8 cellular contexts compared by ENCODE assay signal in the genomic region with DNA sequence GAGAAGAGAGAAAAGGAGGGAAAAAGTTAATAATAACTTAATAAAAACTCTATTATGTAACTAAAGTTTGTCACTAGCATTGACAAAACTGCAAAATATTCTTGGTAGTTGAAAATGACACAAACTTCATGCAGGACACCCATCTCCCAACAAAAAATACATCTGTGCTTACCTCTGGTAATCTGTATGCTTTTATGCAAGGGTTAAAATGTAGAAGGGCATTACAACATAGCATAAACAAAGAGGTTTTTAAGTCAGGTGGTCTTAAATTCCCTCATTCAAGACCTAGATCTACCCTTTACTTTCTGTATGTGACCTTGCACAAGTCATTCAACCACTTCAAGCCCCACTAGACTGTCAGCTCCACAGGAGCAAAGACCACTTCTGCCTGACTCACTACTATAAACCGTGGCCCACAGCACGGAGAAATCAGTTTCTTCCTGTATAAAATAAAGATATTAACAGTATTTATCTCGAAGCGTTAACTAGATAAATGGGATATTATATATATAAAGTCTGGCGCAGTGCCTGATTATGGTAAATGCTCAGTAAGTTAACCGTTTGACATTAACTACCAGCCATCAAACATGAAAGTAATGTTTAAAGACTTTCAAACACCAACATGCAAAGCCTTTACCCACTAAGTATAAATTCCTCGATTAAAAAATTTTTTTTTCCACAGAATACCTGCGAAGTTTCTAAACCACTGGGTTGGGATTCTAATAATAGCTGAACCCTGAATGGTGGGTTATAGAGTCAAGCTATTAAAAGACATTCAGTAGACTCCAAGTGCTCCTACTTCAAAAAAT. TPM values are rescaled to one million over a fixed set of nuclear protein-coding genes. Genes with fewer than 3 reads are reported as not detected.
DNase-seq lines count a peak whose midpoint lies in the region; ATAC-seq, FAIRE-seq and TF ChIP-seq lines count a peak whose summit lies in the region.

No MANE protein-coding gene starts in this region.

- H3K56ac ChIP-seq in H1 (replicated peaks; ENCODE audit: insufficient read length, low read depth, low read length) = no peak overlapping the region

- CTCF ChIA-PET in OCI-LY7 (lab: Charles Lee; ENCODE audit: unreplicated experiment) = no interaction called here
- CTCF ChIA-PET in H1 (lab: Charles Lee; ENCODE audit: partially characterized antibody) = interaction anchor here (0.9 kb wide), 1 partner anchor 109 kb away, joined by 3 read pairs; no protein-coding TSS in a partner anchor

- H4K8ac ChIP-seq in H1 (ENCODE audit: extremely low read depth, insufficient read depth, low read length) = no peak overlapping the region

- peaks cover 6% of the 10 kb centered on the region for H3K23me2 ChIP-seq in H1 (ENCODE audit: low read depth, low read length)

- no peak overlapping the region for H2BK12ac ChIP-seq in H1 (ENCODE audit: low read depth, low read length)

- TSS peak; percentile 60 for BruUV-seq in OCI-LY7 (replicated peaks; lab: Mats Ljungman, UMichigan)

- H3K9me2 ChIP-seq in OCI-LY7 (ENCODE audit: insufficient read depth, low read length) = no peaks in the 10 kb centered on the region

- no peak overlapping the region for H3K23ac ChIP-seq in H1 (ENCODE audit: insufficient read length)

- FAIRE-seq in H1 (lab: Jason Lieb, UNC) = no peak

- no peak for TF ChIP-seq EP300 in H1 (IDR thresholded peaks at IDR 0.05; ENCODE audit: borderline replicate concordance in 1 of 2, low read depth in 2 of 2, low read length in 2 of 2)

- H3K4me1 ChIP-seq in OCI-LY7 (ENCODE audit: insufficient read depth, low read length, poor library complexity, severe bottlenecking) (peaks cover 28% of the 10 kb centered on the region), H1 (replicated peaks in 1 of 4; ENCODE audit: control insufficient read depth in 3 of 4, insufficient read depth in 4 of 4, low read length in 3 of 4) (peaks cover 0 to 9% (median 3%) of the 10 kb centered on the region in 4 experiments; a peak in 3 of 7 replicates), neuron (ENCODE audit: insufficient read depth, low read length) (peaks cover 23% of the 10 kb centered on the region)

- H3K36me3 ChIP-seq in OCI-LY7 (ENCODE audit: insufficient read depth, low read length) = peaks cover 7% of the 10 kb centered on the region; the same call in 1 of the 2 replicates
- no peaks in the 10 kb centered on the region for H3K36me3 ChIP-seq in H1 (ENCODE audit: control insufficient read depth in 2 of 4, insufficient read depth in 4 of 4, low read length in 3 of 4)
- H3K36me3 ChIP-seq in neuron (ENCODE audit: insufficient read depth, low read length) = no peaks in the 10 kb centered on the region

- no peak overlapping the region for H3K18ac ChIP-seq in H1 (ENCODE audit: extremely low read depth, low read length)

- H2AFZ ChIP-seq in OCI-LY7 (ENCODE audit: low read length) = peak overlapping the region; percentile 56; the same call in 1 of the 2 replicates
- H2AFZ ChIP-seq in H1 (ENCODE audit: low read length) = no peak overlapping the region
- H2AFZ ChIP-seq in neuron (ENCODE audit: low read depth, low read length) = peak overlapping the region; percentile 69

- no peak for TF ChIP-seq CTCF in GM12875 (IDR thresholded peaks at IDR 0.05; ENCODE audit: borderline replicate concordance, insufficient read depth, low read depth, low read length)
- TF ChIP-seq CTCF in OCI-LY7 (conservative IDR thresholded peaks at IDR 0.05; ENCODE audit: low read length) = no peak
- TF ChIP-seq CTCF in H1 (IDR thresholded peaks at IDR 0.05; ENCODE audit: control extremely low read depth in 1 of 3, insufficient read depth in 1 of 3, low read depth in 1 of 3, low read length in 3 of 3) = no peak

- no peak overlapping the region for H3K14ac ChIP-seq in H1 (ENCODE audit: insufficient read length)

- H3K27ac ChIP-seq in OCI-LY7 (ENCODE audit: low read depth, low read length, poor library complexity, severe bottlenecking) = peak overlapping the region; percentile 92
- H3K27ac ChIP-seq in H1 (ENCODE audit: low read depth, low read length) = no peak overlapping the region

- H2BK15ac ChIP-seq in H1 (ENCODE audit: low read length) = no peak overlapping the region

- H4K20me1 ChIP-seq in OCI-LY7 (ENCODE audit: insufficient read depth, low read length) = no peaks in the 10 kb centered on the region
- H4K20me1 ChIP-seq in H1 (replicated peaks in 1 of 2; ENCODE audit: control insufficient read depth in 1 of 2, insufficient read depth in 2 of 2, low read length in 2 of 2) = no peaks in the 10 kb centered on the region

- H3K4me2 ChIP-seq in OCI-LY7 (ENCODE audit: low read length) (peak overlapping the region; percentile 91), H1 (ENCODE audit: insufficient read depth in 1 of 2, low read depth in 2 of 2, low read length in 2 of 2) (peak overlapping the region; percentile 67 to 99)

- no peak overlapping the region for H2AK5ac ChIP-seq in H1 (ENCODE audit: low read depth, low read length)

- POLR2A ChIA-PET in OCI-LY7 (lab: Charles Lee) (interaction anchor here (0.6 to 1.8 kb wide), 6 partner anchors 8 to 1434 kb away, joined by 3 to 7 read pairs (median 4); no protein-coding TSS in a partner anchor), H1 (lab: Charles Lee; ENCODE audit: partially characterized antibody) (no interaction called here)

- peak; percentile 21 for DNase-seq in OCI-LY7 (ENCODE audit: low spot score)
- DNase-seq in H1 (ENCODE audit: low read depth in 1 of 2, low spot score in 2 of 2) = no peak
- DNase-seq in COLO668 (lab: John Stamatoyannopoulos, UW; ENCODE audit: unreplicated experiment) = no peak
- DNase-seq in iPS-NIHi11 (ENCODE audit: low spot score) = no peak

- H2BK20ac ChIP-seq in H1 (ENCODE audit: low read length) = no peak overlapping the region

- peaks cover 0 to 2% (median 0%) of the 10 kb centered on the region in 4 experiments; a peak in 1 of 7 replicates for H3K27me3 ChIP-seq in H1 (replicated peaks in 1 of 4; ENCODE audit: control insufficient read depth in 3 of 4, extremely low read depth in 1 of 4, insufficient read depth in 3 of 4, low read length in 3 of 4)
- no peaks in the 10 kb centered on the region for H3K27me3 ChIP-seq in neuron (ENCODE audit: insufficient read depth, low read length)

- no peak overlapping the region for H2BK120ac ChIP-seq in H1 (replicated peaks; ENCODE audit: low read depth, low read length)

- ATAC-seq in HG03097 (IDR thresholded peaks at IDR 0.05; ENCODE audit: low FRiP score, unreplicated experiment) (no peak), esophagus mucosa (no peak)

- TF ChIP-seq POLR2A in H1 (IDR thresholded peaks at IDR 0.05; ENCODE audit: control extremely low read depth in 1 of 2, low read depth in 2 of 2, low read length in 2 of 2) = no peak

- no peak overlapping the region for H3K9ac ChIP-seq in H1 (replicated peaks in 1 of 4; ENCODE audit: extremely low read depth in 1 of 4, low read depth in 3 of 4, low read length in 3 of 4)

- peaks cover 40% of the 10 kb centered on the region; the same call in 1 of the 2 replicates for H3K79me2 ChIP-seq in OCI-LY7 (ENCODE audit: insufficient read depth, low read depth, low read length)
- peaks cover 3 to 20% of the 10 kb centered on the region in 2 experiments; a peak in 2 of 4 replicates for H3K79me2 ChIP-seq in H1 (ENCODE audit: control insufficient read depth in 1 of 2, insufficient read depth in 2 of 2, low read length in 2 of 2)

- H4K91ac ChIP-seq in H1 (replicated peaks; ENCODE audit: insufficient read length, low read length) = no peak overlapping the region

- TF ChIP-seq RAD21 in H1 (IDR thresholded peaks at IDR 0.05 in 1 of 2, conservative IDR thresholded peaks at IDR 0.05 in 1 of 2; ENCODE audit: low read depth in 2 of 2, low read length in 2 of 2) = no peak

- peaks cover 20% of the 10 kb centered on the region; the same call in 1 of the 2 replicates for H3K9me3 ChIP-seq in OCI-LY7 (ENCODE audit: low read length)
- H3K9me3 ChIP-seq in H1 (ENCODE audit: insufficient read depth in 2 of 2, low read depth in 1 of 2, low read length in 1 of 2) = peaks cover 0 to 2% of the 10 kb centered on the region in 2 experiments; a peak in 1 of 4 replicates
- H3K9me3 ChIP-seq in neuron (ENCODE audit: low read length) = peaks cover 2% of the 10 kb centered on the region

- H3K4me3 ChIP-seq in GM12875 (ENCODE audit: low read depth, low read length) (peak overlapping the region; percentile 98), OCI-LY7 (ENCODE audit: low read depth, low read length, poor library complexity, severe bottlenecking) (peak overlapping the region; percentile 92), H1 (ENCODE audit: extremely low read depth in 1 of 4, insufficient read depth in 2 of 4, low read depth in 3 of 4, low read length in 4 of 4) (peak overlapping the region; percentile 65 to 98 (median 78)), neuron (ENCODE audit: low read length) (peak overlapping the region; percentile 97)

- H4K5ac ChIP-seq in H1 (ENCODE audit: insufficient read length, low read depth, low read length) = no peak overlapping the region

- no peaks in the 10 kb centered on the region for H3K79me1 ChIP-seq in H1 (ENCODE audit: low read depth, low read length)

- H3K4ac ChIP-seq in H1 (replicated peaks; ENCODE audit: insufficient read length, low read depth, low read length) = no peak overlapping the region

- intact Hi-C loops in OCI-LY7 (cut with micrococcal nuclease; ENCODE audit: unreplicated experiment) = loop anchor here (5.0 to 10.0 kb wide), 4 partner anchors 365 to 1315 kb away; partner anchors contain the start of gene FER

- H2BK5ac ChIP-seq in H1 (ENCODE audit: low read depth, low read length) = no peak overlapping the region

- 62% methylated on average over 8 of the region's 8 CpGs; no CpG with 5 or more reads in 1 of the 2 experiments for WGBS in H1 (ENCODE audit: extremely low coverage in 1 of 2, insufficient coverage in 1 of 2, insufficient read length in 1 of 2, insufficient replicate concordance in 2 of 2, low coverage in 1 of 2, low lambda C conversion rate in 2 of 2, missing lambda C conversion rate in 1 of 2), 2 experiments

TF ChIP-seq in H1, 55 proteins besides CTCF, POLR2A, EP300 and RAD21 (continues in another document):
- TF ChIP-seq MAX (IDR thresholded peaks at IDR 0.05) (no peak), POLR2AphosphoS5 (IDR thresholded peaks at IDR 0.05; ENCODE audit: low read depth, low read length) (no peak)

RNA-seq across cellular contexts. Expression of gene FBXL17, which starts 2.0 kb away (rescaled TPM):
- 10.2 TPM in 2 replicates for total RNA-seq in OCI-LY7 (2014; rRNA removed; shearing (Covaris generic))
- total RNA-seq in OCI-LY7 (2022) (20.5 and 21.6 TPM in 2 replicates), esophagus mucosa (13.0 TPM)
- 3.4 and 4.3 TPM in 2 replicates for total RNA-seq in H1 (2021; fragmentation: NEBNext Ultra II Directional; extraction: Animal tissue kit (Norgen Biotek cat#: 25700))
- polyA plus RNA-seq in H1 (2011; rRNA removed) = 0.35 and 0.53 TPM in 2 replicates
- 0.93 TPM for polyA plus RNA-seq in H1 (2011; cell fraction: cytosol; rRNA removed)
- polyA plus RNA-seq in H1 (2011; cell fraction: nucleus; rRNA removed) = 2.6 TPM
- 3.1 to 3.8 TPM (median 3.4 TPM) in 4 replicates for polyA plus RNA-seq in H1 (2012, experiment 1 of 2)
- 0.25 TPM for polyA plus RNA-seq in H1 (2012, experiment 2 of 2)
- polyA plus RNA-seq in H1 (2013, experiment 1 of 2) = 0.91 TPM
- 0.83 TPM for polyA plus RNA-seq in H1 (2013, experiment 2 of 2)
- 4.2 and 6.0 TPM in 2 replicates for polyA minus RNA-seq in H1 (2011; rRNA and poly(A)+ RNA removed)
- 7.9 TPM for polyA minus RNA-seq in H1 (2011; cell fraction: cytosol; rRNA and poly(A)+ RNA removed)
- polyA minus RNA-seq in H1 (2011; cell fraction: nucleus; rRNA and poly(A)+ RNA removed) = 28.4 TPM
